Comparison of ENCODE assay signal across 1 cellular context in genomic region chr16:31455601-31456314, GRCh38.
TF ChIP-seq lines count a peak whose summit lies in the region.

No MANE protein-coding gene starts in this region.

TF ChIP-seq in K562, 482 proteins besides CTCF, POLR2A, EP300 and RAD21 (continues in another document):
- no peak for TF ChIP-seq PCBP1 (IDR thresholded peaks at IDR 0.05; ENCODE audit: low read depth, low read length, poor library complexity, severe bottlenecking)
- TF ChIP-seq ERF (CRISPR knock-in tag; IDR thresholded peaks at IDR 0.05) = no peak
- TF ChIP-seq MXI1 (IDR thresholded peaks at IDR 0.05; ENCODE audit: low read depth, low read length) = no peak
- no peak for TF ChIP-seq ATF1 (CRISPR knock-in tag; IDR thresholded peaks at IDR 0.05)
- TF ChIP-seq ATF1 (tag; IDR thresholded peaks at IDR 0.05) = 0 out of 2 replicates have a peak, but pooled peaks have one; percentile 12
- TF ChIP-seq MBD2 (IDR thresholded peaks at IDR 0.05; ENCODE audit: borderline replicate concordance, low read depth) = no peak
- TF ChIP-seq RREB1 (CRISPR knock-in tag; IDR thresholded peaks at IDR 0.05) = 0 out of 2 replicates have a peak, but pooled peaks have one; percentile 30
- peak; percentile 41; the same call in 1 of the 2 replicates for TF ChIP-seq PKNOX1 (IDR thresholded peaks at IDR 0.05)
- TF ChIP-seq MITF (IDR thresholded peaks at IDR 0.05) = no peak
- no peak for TF ChIP-seq ZNF174 (CRISPR knock-in tag; IDR thresholded peaks at IDR 0.05)
- no peak for TF ChIP-seq TEAD2 (tag; IDR thresholded peaks at IDR 0.05)
- TF ChIP-seq NBN (IDR thresholded peaks at IDR 0.05; ENCODE audit: low read depth) = peak; percentile 29; the same call in 1 of the 2 replicates
- TF ChIP-seq HBP1 (CRISPR knock-in tag; IDR thresholded peaks at IDR 0.05) = no peak
- TF ChIP-seq PREB (CRISPR knock-in tag; IDR thresholded peaks at IDR 0.05) = no peak
- no peak for TF ChIP-seq COPS2 (conservative IDR thresholded peaks at IDR 0.05)
- TF ChIP-seq DDX20 (tag; IDR thresholded peaks at IDR 0.05; ENCODE audit: low read depth) = no peak
- TF ChIP-seq ZKSCAN1 (IDR thresholded peaks at IDR 0.05; ENCODE audit: low read depth, low read length) = no peak
- peak; percentile 26; the same call in 1 of the 2 replicates for TF ChIP-seq SMAD4 (CRISPR knock-in tag; conservative IDR thresholded peaks at IDR 0.05)
- TF ChIP-seq SRSF7 (optimal IDR thresholded peaks at IDR 0.05; ENCODE audit: low read depth, low read length) = no peak
- TF ChIP-seq C11orf30 (IDR thresholded peaks at IDR 0.05; ENCODE audit: low read depth) = peak; percentile 42; the same call in 1 of the 2 replicates
- TF ChIP-seq CTBP1 (IDR thresholded peaks at IDR 0.05; ENCODE audit: borderline replicate concordance) = peak; percentile 59; the same call in 1 of the 2 replicates
- TF ChIP-seq ELF2 (CRISPR knock-in tag; IDR thresholded peaks at IDR 0.05) = 0 out of 2 replicates have a peak, but pooled peaks have one; percentile 19
- no peak for TF ChIP-seq HDAC8 (tag; IDR thresholded peaks at IDR 0.05)
- 0 out of 2 replicates have a peak, but pooled peaks have one; percentile 20 for TF ChIP-seq SIN3B (IDR thresholded peaks at IDR 0.05; ENCODE audit: low read depth)
- 0 out of 2 replicates have a peak, but pooled peaks have one; percentile 42 for TF ChIP-seq HMGXB4 (CRISPR knock-in tag; IDR thresholded peaks at IDR 0.05)
- TF ChIP-seq ZC3H4 (CRISPR knock-in tag; IDR thresholded peaks at IDR 0.05; ENCODE audit: borderline replicate concordance) = no peak
- no peak for TF ChIP-seq HNRNPL (IDR thresholded peaks at IDR 0.05; ENCODE audit: low read depth, low read length)
- no peak for TF ChIP-seq ARID2 (IDR thresholded peaks at IDR 0.05)
- TF ChIP-seq GTF2A2 (tag; IDR thresholded peaks at IDR 0.05) = no peak
- TF ChIP-seq MGA (IDR thresholded peaks at IDR 0.05) = peak; percentile 34; the same call in 1 of the 2 replicates
- no peak for TF ChIP-seq SRSF9 (IDR thresholded peaks at IDR 0.05; ENCODE audit: borderline replicate concordance, low read depth, low read length)
- TF ChIP-seq PHTF2 (CRISPR knock-in tag; IDR thresholded peaks at IDR 0.05) = no peak
